12 cellular contexts compared by ENCODE assay signal in genomic region chr16:31528726-31529397, GRCh38. TPM values are rescaled to one million over a fixed set of nuclear protein-coding genes. Genes with fewer than 3 reads are reported as not detected.
DNase-seq lines count a peak whose midpoint lies in the region; ATAC-seq and TF ChIP-seq lines count a peak whose summit lies in the region.
"Had no signal": no experiment of that assay in that cellular context is flagged by ENCODE, and none has a peak within 500 bp of the region (broad histone marks: within the 10 kb centered on the region; RNA-seq: fewer than 3 reads in every experiment).

No MANE protein-coding gene starts in this region.

- peaks cover 19% of the 10 kb centered on the region for H3K27me3 Mint-ChIP-seq in activated CD4-positive, alpha-beta memory T cell treated with anti-CD3 and anti-CD28 coated beads, Interleukin-2, amount 10 ng/mL, durations not matched to agents 7 days and 5 days

- H3K27me3 ChIP-seq in NT2/D1 (ENCODE audit: insufficient read depth, insufficient read length) (peaks cover 50% of the 10 kb centered on the region), gastroesophageal sphincter (peaks cover 49% of the 10 kb centered on the region), prostate gland (replicated peaks; ENCODE audit: insufficient read depth) (no peaks in the 10 kb centered on the region)

- TF ChIP-seq POLR2A in gastroesophageal sphincter (IDR thresholded peaks at IDR 0.05) (no peak), prostate gland (IDR thresholded peaks at IDR 0.05) (no peak)

- H3K4me3 ChIP-seq in AG09309 (ENCODE audit: control insufficient read depth, low read depth, low read length) (peak overlapping the region; percentile 15; the same call in 1 of the 2 replicates), NT2/D1 (ENCODE audit: insufficient read length, low read depth) (peak overlapping the region; percentile 46), gastroesophageal sphincter (peak overlapping the region; percentile 18 to 53), prostate gland (peak overlapping the region; percentile 14 to 31)

- TF ChIP-seq CTCF in AG09309 (IDR thresholded peaks at IDR 0.05; ENCODE audit: control insufficient read depth, insufficient read depth, low read depth, low read length, missing control alignments), result no peak
- TF ChIP-seq CTCF in gastroesophageal sphincter (IDR thresholded peaks at IDR 0.05), result no peak
- TF ChIP-seq CTCF in prostate gland (IDR thresholded peaks at IDR 0.05), result no peak

- H3K9ac ChIP-seq in NT2/D1 (ENCODE audit: insufficient read length, low read depth), result peak overlapping the region; percentile 62

- H3K4me1 ChIP-seq in NT2/D1 (ENCODE audit: insufficient read depth, insufficient read length), result peaks cover 8% of the 10 kb centered on the region
- H3K4me1 ChIP-seq in gastroesophageal sphincter, result peaks cover 0 to 19% (median 6%) of the 10 kb centered on the region in 3 donors
- H3K4me1 ChIP-seq in prostate gland (replicated peaks), result no peaks in the 10 kb centered on the region

- intact Hi-C loops in prostate gland (cut with DNase I), result no loop called here

- H3K36me3 ChIP-seq in NT2/D1 (ENCODE audit: insufficient read depth, insufficient read length, low read length), result no peaks in the 10 kb centered on the region
- H3K36me3 ChIP-seq in gastroesophageal sphincter, result no peaks in the 10 kb centered on the region
- H3K36me3 ChIP-seq in prostate gland, result no peaks in the 10 kb centered on the region

- H3K27ac ChIP-seq in gastroesophageal sphincter, result peak overlapping the region in 3 of 4 donors; percentile 24 to 69 (median 66)
- H3K27ac ChIP-seq in prostate gland, result no peak overlapping the region

- CTCF ChIA-PET in activated CD4-positive, alpha-beta memory T cell treated with anti-CD3 and anti-CD28 coated beads, Interleukin-2, amount 10 ng/mL, durations not matched to agents 7 days and 5 days (lab: Charles Lee), result no interaction called here

- no peak overlapping the region for H3K27ac Mint-ChIP-seq in activated CD4-positive, alpha-beta memory T cell treated with anti-CD3 and anti-CD28 coated beads, Interleukin-2, amount 10 ng/mL, durations not matched to agents 7 days and 5 days

- no peak for TF ChIP-seq EP300 in gastroesophageal sphincter (IDR thresholded peaks at IDR 0.05)

- peaks cover 4% of the 10 kb centered on the region for H3K4me1 Mint-ChIP-seq in activated CD4-positive, alpha-beta memory T cell treated with anti-CD3 and anti-CD28 coated beads, Interleukin-2, amount 10 ng/mL, durations not matched to agents 7 days and 5 days

- H3K9me3 Mint-ChIP-seq in activated CD4-positive, alpha-beta memory T cell treated with anti-CD3 and anti-CD28 coated beads, Interleukin-2, amount 10 ng/mL, durations not matched to agents 7 days and 5 days, result no peaks in the 10 kb centered on the region

- no peak overlapping the region for H3K4me3 Mint-ChIP-seq in activated CD4-positive, alpha-beta memory T cell treated with anti-CD3 and anti-CD28 coated beads, Interleukin-2, amount 10 ng/mL, durations not matched to agents 7 days and 5 days

- WGBS in gastroesophageal sphincter (ENCODE audit: low coverage in 1 of 2), 2 donors, result 1 to 7% methylated on average over 2 to 11 of the region's 18 CpGs
- 14% methylated on average over 18 of the region's 18 CpGs for WGBS in prostate gland

- peak; percentile 31 for ATAC-seq in gastroesophageal sphincter
- no peak for ATAC-seq in HG02642 (IDR thresholded peaks at IDR 0.05; ENCODE audit: poor library complexity, unreplicated experiment)
- no peak for ATAC-seq in GM21786 (IDR thresholded peaks at IDR 0.05; ENCODE audit: unreplicated experiment)

- H3K36me3 Mint-ChIP-seq in activated CD4-positive, alpha-beta memory T cell treated with anti-CD3 and anti-CD28 coated beads, Interleukin-2, amount 10 ng/mL, durations not matched to agents 7 days and 5 days (ENCODE audit: low read depth), result peaks cover 2% of the 10 kb centered on the region

- POLR2A ChIA-PET in activated CD4-positive, alpha-beta memory T cell treated with anti-CD3 and anti-CD28 coated beads, Interleukin-2, amount 10 ng/mL, durations not matched to agents 7 days and 5 days (lab: Charles Lee), result no interaction called here

- DNase-seq in AG09309 (ENCODE audit: low read depth) (no peak), NT2/D1 (ENCODE audit: low read depth, low spot score) (no peak), prostate gland (ENCODE audit: low spot score) (no peak)
- DNase-seq in activated CD4-positive, CD25-positive, alpha-beta regulatory T cell treated with anti-CD3 and anti-CD28 coated beads, Interleukin-2, amount 50 U/mL, for 72 hours, result no peak
- DNase-seq in activated CD4-positive, alpha-beta memory T cell treated with anti-CD3 and anti-CD28 coated beads, Interleukin-2, amount 10 ng/mL, durations not matched to agents 7 days and 5 days, result no peak
- DNase-seq: NCI-H524 had no signal

- H3K9me3 ChIP-seq in NT2/D1 (ENCODE audit: insufficient read depth, low read length) (no peaks in the 10 kb centered on the region), gastroesophageal sphincter (no peaks in the 10 kb centered on the region), prostate gland (no peaks in the 10 kb centered on the region)

RNA-seq across cellular contexts. Expression of gene AHSP, which starts 1.2 kb away (rescaled TPM):
- total RNA-seq in gastroesophageal sphincter (not detected), prostate gland (not detected)
- not detected for total RNA-seq in activated CD4-positive, alpha-beta memory T cell treated with anti-CD3 and anti-CD28 coated beads, Interleukin-2, amount 10 ng/mL, durations not matched to agents 7 days and 5 days
- total RNA-seq: activated CD8-positive, alpha-beta memory T cell treated with anti-CD3 and anti-CD28 coated beads for 36 hours; Daoy; fibroblast of lung had no signal

RNA-seq across cellular contexts. Expression of gene RUSF1, which starts 20.7 kb away (rescaled TPM):
- total RNA-seq in gastroesophageal sphincter (10 to 100 TPM; 31.4 to 49.7 (median 43.3) TPM), prostate gland (100 to 1,000 TPM; 142 to 153 TPM)
- 10 to 100 TPM; 36.8 to 37.9 TPM for total RNA-seq in activated CD4-positive, alpha-beta memory T cell treated with anti-CD3 and anti-CD28 coated beads, Interleukin-2, amount 10 ng/mL, durations not matched to agents 7 days and 5 days

RNA-seq across cellular contexts. Expression of gene SLC5A2, which starts 45.9 kb away (rescaled TPM):
- total RNA-seq in gastroesophageal sphincter (not detected), prostate gland (under 1 TPM; 0.55 to 0.62 TPM)
- under 1 TPM; 0.25 to 0.30 TPM for total RNA-seq in activated CD4-positive, alpha-beta memory T cell treated with anti-CD3 and anti-CD28 coated beads, Interleukin-2, amount 10 ng/mL, durations not matched to agents 7 days and 5 days
- total RNA-seq: activated CD8-positive, alpha-beta memory T cell treated with anti-CD3 and anti-CD28 coated beads for 36 hours; Daoy; fibroblast of lung had no signal

RNA-seq across cellular contexts. Expression of gene TGFB1I1, which starts 56.9 kb away (rescaled TPM):
- total RNA-seq in gastroesophageal sphincter (100 to 1,000 TPM; 157 to 438 (median 211) TPM), prostate gland (100 to 1,000 TPM in 1 of 2 donors, 10 to 100 TPM in 1; 62.0 to 115 TPM)
- under 1 TPM; 0.25 to 0.38 TPM for total RNA-seq in activated CD4-positive, alpha-beta memory T cell treated with anti-CD3 and anti-CD28 coated beads, Interleukin-2, amount 10 ng/mL, durations not matched to agents 7 days and 5 days

Comparison
In these comparisons a context has a peak if more than half of its experiments do, and no peak if none do; other contexts are left out.
1. H3K27ac ChIP-seq: peak in gastroesophageal sphincter (3 of 4); none in prostate gland (0 of 2).
2. Peak in every context shown above with its lines, with median percentiles within 50 percentile points of each other: H3K4me3 ChIP-seq.